1 cellular context compared by ENCODE assay signal in genomic region chr18:58838165-58838860, GRCh38.
TF ChIP-seq lines count a peak whose summit lies in the region.

No MANE protein-coding gene starts in this region.

TF ChIP-seq in GM23338, 12 proteins besides CTCF, POLR2A, EP300 and RAD21 (continued from another document):
- TF ChIP-seq, protein P1, sequence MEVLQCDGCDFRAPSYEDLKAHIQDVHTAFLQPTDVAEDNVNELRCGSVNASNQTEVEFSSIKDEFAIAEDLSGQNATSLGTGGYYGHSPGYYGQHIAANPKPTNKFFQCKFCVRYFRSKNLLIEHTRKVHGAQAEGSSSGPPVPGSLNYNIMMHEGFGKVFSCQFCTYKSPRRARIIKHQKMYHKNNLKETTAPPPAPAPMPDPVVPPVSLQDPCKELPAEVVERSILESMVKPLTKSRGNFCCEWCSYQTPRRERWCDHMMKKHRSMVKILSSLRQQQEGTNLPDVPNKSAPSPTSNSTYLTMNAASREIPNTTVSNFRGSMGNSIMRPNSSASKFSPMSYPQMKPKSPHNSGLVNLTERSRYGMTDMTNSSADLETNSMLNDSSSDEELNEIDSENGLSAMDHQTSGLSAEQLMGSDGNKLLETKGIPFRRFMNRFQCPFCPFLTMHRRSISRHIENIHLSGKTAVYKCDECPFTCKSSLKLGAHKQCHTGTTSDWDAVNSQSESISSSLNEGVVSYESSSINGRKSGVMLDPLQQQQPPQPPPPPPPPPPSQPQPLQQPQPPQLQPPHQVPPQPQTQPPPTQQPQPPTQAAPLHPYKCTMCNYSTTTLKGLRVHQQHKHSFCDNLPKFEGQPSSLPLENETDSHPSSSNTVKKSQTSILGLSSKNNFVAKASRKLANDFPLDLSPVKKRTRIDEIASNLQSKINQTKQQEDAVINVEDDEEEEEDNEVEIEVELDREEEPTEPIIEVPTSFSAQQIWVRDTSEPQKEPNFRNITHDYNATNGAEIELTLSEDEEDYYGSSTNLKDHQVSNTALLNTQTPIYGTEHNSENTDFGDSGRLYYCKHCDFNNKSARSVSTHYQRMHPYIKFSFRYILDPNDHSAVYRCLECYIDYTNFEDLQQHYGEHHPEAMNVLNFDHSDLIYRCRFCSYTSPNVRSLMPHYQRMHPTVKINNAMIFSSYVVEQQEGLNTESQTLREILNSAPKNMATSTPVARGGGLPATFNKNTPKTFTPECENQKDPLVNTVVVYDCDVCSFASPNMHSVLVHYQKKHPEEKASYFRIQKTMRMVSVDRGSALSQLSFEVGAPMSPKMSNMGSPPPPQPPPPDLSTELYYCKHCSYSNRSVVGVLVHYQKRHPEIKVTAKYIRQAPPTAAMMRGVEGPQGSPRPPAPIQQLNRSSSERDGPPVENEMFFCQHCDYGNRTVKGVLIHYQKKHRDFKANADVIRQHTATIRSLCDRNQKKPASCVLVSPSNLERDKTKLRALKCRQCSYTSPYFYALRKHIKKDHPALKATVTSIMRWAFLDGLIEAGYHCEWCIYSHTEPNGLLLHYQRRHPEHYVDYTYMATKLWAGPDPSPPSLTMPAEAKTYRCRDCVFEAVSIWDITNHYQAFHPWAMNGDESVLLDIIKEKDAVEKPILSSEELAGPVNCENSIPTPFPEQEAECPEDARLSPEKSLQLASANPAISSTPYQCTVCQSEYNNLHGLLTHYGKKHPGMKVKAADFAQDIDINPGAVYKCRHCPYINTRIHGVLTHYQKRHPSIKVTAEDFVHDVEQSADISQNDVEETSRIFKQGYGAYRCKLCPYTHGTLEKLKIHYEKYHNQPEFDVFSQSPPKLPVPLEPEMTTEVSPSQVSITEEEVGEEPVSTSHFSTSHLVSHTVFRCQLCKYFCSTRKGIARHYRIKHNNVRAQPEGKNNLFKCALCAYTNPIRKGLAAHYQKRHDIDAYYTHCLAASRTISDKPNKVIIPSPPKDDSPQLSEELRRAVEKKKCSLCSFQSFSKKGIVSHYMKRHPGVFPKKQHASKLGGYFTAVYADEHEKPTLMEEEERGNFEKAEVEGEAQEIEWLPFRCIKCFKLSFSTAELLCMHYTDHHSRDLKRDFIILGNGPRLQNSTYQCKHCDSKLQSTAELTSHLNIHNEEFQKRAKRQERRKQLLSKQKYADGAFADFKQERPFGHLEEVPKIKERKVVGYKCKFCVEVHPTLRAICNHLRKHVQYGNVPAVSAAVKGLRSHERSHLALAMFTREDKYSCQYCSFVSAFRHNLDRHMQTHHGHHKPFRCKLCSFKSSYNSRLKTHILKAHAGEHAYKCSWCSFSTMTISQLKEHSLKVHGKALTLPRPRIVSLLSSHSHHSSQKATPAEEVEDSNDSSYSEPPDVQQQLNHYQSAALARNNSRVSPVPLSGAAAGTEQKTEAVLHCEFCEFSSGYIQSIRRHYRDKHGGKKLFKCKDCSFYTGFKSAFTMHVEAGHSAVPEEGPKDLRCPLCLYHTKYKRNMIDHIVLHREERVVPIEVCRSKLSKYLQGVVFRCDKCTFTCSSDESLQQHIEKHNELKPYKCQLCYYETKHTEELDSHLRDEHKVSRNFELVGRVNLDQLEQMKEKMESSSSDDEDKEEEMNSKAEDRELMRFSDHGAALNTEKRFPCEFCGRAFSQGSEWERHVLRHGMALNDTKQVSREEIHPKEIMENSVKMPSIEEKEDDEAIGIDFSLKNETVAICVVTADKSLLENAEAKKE (CRISPR knock-in tag; IDR thresholded peaks at IDR 0.05): no peak
- TF ChIP-seq POLR2AphosphoS5 (IDR thresholded peaks at IDR 0.05; ENCODE audit: low read depth): no peak
